In the genomic region with DNA sequence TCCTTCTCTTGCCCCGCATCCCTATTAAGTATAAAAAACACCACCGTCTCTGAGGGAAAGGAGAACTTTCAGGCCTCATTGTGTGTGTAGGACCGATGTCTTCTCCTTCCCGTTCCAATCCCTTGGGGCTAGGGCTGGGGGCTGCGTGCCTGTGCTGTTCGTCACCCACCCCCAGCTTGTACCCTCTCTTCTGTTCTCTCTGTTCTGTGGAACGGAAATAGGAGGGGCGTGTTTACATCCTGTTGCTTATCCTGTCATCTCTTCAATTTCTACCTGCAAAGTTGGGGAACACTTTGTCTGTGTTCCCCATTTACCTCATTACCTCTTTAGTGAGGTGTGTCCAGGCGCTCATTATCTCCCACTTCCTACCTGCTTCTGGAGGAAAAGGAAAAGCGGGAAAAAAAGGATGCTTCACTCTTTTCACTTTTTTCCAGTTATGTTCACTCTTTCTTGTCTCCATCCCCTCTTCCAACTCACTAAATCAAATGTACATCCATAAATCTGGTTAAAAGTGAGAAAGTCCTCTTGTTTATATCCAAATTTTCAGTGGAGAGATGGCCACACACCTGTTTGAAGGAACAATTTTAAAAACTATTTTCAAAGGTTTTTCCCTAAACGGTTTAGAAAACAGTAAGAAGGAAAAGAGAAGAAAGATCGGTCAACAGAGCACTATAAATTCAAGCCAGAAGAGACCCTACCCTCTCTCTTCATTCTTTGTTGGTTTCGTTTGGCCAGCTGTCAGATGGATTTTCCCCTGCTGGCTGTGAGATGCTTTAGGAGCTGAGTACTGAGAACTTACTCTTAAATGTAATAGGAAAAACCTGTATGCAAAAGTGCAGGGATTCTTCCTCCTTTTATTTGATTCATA, we compare ENCODE assay signal across 1 cellular context.
TF ChIP-seq lines count a peak whose summit lies in the region.

No MANE protein-coding gene starts in this region.

TF ChIP-seq in GM12878, 131 proteins besides CTCF, POLR2A, EP300 and RAD21:
- TF ChIP-seq SIN3A (IDR thresholded peaks at IDR 0.05; ENCODE audit: low read depth, low read length) (peak; percentile 7; the same call in 1 of the 2 replicates), DPF2 (IDR thresholded peaks at IDR 0.05) (0 out of 2 replicates have a peak, but pooled peaks have one; percentile 60), SIX5 (IDR thresholded peaks at IDR 0.05; ENCODE audit: low read depth, low read length, severe bottlenecking) (no peak), GABPA (IDR thresholded peaks at IDR 0.05; ENCODE audit: low read depth) (no peak), IKZF2 (IDR thresholded peaks at IDR 0.05) (peak; percentile 4 to 67; a peak in 3 of 4 replicates), HCFC1 (IDR thresholded peaks at IDR 0.05; ENCODE audit: low read length) (0 out of 2 replicates have a peak, but pooled peaks have one; percentile 25), TAF1 (IDR thresholded peaks at IDR 0.05; ENCODE audit: borderline replicate concordance, low read depth, low read length) (peak; percentile 83), ATF7 (IDR thresholded peaks at IDR 0.05; ENCODE audit: low read depth) (peak; percentile 7; the same call in 1 of the 2 replicates), FOXK2 (IDR thresholded peaks at IDR 0.05) (peak; percentile 78), SMAD5 (IDR thresholded peaks at IDR 0.05; ENCODE audit: low read depth) (peak; percentile 81), SMARCA5 (IDR thresholded peaks at IDR 0.05) (peak; percentile 31; the same call in 1 of the 2 replicates), TBL1XR1 (IDR thresholded peaks at IDR 0.05; ENCODE audit: low read depth, low read length) (no peak), RUNX3 (IDR thresholded peaks at IDR 0.05; ENCODE audit: low read length) (0 out of 2 replicates have a peak, but pooled peaks have one; percentile 21), PAX5 (IDR thresholded peaks at IDR 0.05; ENCODE audit: borderline replicate concordance, low read depth, low read length) (no peak), EED (IDR thresholded peaks at IDR 0.05; ENCODE audit: low read depth) (peak; percentile 69), CBFB (IDR thresholded peaks at IDR 0.05; ENCODE audit: low read depth) (no peak), NFIC (IDR thresholded peaks at IDR 0.05; ENCODE audit: low read depth, low read length) (peak; percentile 50; the same call in 1 of the 2 replicates), ETV6 (conservative IDR thresholded peaks at IDR 0.05 in 1 of 2, IDR thresholded peaks at IDR 0.05 in 1 of 2; ENCODE audit: borderline replicate concordance in 1 of 2, low read depth in 1 of 2) (peak in 1 of 2 experiments; percentile 58; a peak in 2 of 4 replicates), BACH1 (IDR thresholded peaks at IDR 0.05; ENCODE audit: borderline replicate concordance) (0 out of 2 replicates have a peak, but pooled peaks have one; percentile 20), POLR2AphosphoS5 (IDR thresholded peaks at IDR 0.05; ENCODE audit: low read length) (peak; percentile 80), MTA2 (IDR thresholded peaks at IDR 0.05; ENCODE audit: low read depth) (peak; percentile 35; the same call in 1 of the 2 replicates), BHLHE40 (IDR thresholded peaks at IDR 0.05; ENCODE audit: borderline replicate concordance in 1 of 2, low read depth in 2 of 2, low read length in 1 of 2) (peak in 1 of 2 experiments; percentile 13; a peak in 1 of 4 replicates), MEF2B (IDR thresholded peaks at IDR 0.05; ENCODE audit: partially characterized antibody, poor library complexity, severe bottlenecking) (peak; percentile 74)
- TF ChIP-seq, protein P1, sequence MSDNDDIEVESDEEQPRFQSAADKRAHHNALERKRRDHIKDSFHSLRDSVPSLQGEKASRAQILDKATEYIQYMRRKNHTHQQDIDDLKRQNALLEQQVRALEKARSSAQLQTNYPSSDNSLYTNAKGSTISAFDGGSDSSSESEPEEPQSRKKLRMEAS (IDR thresholded peaks at IDR 0.05; ENCODE audit: low read depth, low read length): no peak
- TF ChIP-seq, protein P2, sequence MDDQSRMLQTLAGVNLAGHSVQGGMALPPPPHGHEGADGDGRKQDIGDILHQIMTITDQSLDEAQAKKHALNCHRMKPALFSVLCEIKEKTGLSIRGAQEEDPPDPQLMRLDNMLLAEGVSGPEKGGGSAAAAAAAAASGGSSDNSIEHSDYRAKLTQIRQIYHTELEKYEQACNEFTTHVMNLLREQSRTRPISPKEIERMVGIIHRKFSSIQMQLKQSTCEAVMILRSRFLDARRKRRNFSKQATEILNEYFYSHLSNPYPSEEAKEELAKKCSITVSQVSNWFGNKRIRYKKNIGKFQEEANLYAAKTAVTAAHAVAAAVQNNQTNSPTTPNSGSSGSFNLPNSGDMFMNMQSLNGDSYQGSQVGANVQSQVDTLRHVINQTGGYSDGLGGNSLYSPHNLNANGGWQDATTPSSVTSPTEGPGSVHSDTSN (IDR thresholded peaks at IDR 0.05; ENCODE audit: insufficient replicate concordance, low read depth, low read length): no peak
- TF ChIP-seq, protein P3, sequence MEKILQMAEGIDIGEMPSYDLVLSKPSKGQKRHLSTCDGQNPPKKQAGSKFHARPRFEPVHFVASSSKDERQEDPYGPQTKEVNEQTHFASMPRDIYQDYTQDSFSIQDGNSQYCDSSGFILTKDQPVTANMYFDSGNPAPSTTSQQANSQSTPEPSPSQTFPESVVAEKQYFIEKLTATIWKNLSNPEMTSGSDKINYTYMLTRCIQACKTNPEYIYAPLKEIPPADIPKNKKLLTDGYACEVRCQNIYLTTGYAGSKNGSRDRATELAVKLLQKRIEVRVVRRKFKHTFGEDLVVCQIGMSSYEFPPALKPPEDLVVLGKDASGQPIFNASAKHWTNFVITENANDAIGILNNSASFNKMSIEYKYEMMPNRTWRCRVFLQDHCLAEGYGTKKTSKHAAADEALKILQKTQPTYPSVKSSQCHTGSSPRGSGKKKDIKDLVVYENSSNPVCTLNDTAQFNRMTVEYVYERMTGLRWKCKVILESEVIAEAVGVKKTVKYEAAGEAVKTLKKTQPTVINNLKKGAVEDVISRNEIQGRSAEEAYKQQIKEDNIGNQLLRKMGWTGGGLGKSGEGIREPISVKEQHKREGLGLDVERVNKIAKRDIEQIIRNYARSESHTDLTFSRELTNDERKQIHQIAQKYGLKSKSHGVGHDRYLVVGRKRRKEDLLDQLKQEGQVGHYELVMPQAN (conservative IDR thresholded peaks at IDR 0.05): peak; percentile 53; the same call in 1 of the 2 replicates
- TF ChIP-seq, protein P4, sequence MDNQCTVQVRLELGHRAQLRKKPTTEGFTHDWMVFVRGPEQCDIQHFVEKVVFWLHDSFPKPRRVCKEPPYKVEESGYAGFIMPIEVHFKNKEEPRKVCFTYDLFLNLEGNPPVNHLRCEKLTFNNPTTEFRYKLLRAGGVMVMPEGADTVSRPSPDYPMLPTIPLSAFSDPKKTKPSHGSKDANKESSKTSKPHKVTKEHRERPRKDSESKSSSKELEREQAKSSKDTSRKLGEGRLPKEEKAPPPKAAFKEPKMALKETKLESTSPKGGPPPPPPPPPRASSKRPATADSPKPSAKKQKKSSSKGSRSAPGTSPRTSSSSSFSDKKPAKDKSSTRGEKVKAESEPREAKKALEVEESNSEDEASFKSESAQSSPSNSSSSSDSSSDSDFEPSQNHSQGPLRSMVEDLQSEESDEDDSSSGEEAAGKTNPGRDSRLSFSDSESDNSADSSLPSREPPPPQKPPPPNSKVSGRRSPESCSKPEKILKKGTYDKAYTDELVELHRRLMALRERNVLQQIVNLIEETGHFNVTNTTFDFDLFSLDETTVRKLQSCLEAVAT (IDR thresholded peaks at IDR 0.05): 0 out of 2 replicates have a peak, but pooled peaks have one; percentile 44
- TF ChIP-seq, protein P5, sequence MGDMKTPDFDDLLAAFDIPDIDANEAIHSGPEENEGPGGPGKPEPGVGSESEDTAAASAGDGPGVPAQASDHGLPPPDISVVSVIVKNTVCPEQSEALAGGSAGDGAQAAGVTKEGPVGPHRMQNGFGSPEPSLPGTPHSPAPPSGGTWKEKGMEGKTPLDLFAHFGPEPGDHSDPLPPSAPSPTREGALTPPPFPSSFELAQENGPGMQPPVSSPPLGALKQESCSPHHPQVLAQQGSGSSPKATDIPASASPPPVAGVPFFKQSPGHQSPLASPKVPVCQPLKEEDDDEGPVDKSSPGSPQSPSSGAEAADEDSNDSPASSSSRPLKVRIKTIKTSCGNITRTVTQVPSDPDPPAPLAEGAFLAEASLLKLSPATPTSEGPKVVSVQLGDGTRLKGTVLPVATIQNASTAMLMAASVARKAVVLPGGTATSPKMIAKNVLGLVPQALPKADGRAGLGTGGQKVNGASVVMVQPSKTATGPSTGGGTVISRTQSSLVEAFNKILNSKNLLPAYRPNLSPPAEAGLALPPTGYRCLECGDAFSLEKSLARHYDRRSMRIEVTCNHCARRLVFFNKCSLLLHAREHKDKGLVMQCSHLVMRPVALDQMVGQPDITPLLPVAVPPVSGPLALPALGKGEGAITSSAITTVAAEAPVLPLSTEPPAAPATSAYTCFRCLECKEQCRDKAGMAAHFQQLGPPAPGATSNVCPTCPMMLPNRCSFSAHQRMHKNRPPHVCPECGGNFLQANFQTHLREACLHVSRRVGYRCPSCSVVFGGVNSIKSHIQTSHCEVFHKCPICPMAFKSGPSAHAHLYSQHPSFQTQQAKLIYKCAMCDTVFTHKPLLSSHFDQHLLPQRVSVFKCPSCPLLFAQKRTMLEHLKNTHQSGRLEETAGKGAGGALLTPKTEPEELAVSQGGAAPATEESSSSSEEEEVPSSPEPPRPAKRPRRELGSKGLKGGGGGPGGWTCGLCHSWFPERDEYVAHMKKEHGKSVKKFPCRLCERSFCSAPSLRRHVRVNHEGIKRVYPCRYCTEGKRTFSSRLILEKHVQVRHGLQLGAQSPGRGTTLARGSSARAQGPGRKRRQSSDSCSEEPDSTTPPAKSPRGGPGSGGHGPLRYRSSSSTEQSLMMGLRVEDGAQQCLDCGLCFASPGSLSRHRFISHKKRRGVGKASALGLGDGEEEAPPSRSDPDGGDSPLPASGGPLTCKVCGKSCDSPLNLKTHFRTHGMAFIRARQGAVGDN (IDR thresholded peaks at IDR 0.05): peak; percentile 9
- TF ChIP-seq, protein P6, sequence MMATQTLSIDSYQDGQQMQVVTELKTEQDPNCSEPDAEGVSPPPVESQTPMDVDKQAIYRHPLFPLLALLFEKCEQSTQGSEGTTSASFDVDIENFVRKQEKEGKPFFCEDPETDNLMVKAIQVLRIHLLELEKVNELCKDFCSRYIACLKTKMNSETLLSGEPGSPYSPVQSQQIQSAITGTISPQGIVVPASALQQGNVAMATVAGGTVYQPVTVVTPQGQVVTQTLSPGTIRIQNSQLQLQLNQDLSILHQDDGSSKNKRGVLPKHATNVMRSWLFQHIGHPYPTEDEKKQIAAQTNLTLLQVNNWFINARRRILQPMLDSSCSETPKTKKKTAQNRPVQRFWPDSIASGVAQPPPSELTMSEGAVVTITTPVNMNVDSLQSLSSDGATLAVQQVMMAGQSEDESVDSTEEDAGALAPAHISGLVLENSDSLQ (IDR thresholded peaks at IDR 0.05): 0 out of 2 replicates have a peak, but pooled peaks have one; percentile 4
- TF ChIP-seq, protein P7, sequence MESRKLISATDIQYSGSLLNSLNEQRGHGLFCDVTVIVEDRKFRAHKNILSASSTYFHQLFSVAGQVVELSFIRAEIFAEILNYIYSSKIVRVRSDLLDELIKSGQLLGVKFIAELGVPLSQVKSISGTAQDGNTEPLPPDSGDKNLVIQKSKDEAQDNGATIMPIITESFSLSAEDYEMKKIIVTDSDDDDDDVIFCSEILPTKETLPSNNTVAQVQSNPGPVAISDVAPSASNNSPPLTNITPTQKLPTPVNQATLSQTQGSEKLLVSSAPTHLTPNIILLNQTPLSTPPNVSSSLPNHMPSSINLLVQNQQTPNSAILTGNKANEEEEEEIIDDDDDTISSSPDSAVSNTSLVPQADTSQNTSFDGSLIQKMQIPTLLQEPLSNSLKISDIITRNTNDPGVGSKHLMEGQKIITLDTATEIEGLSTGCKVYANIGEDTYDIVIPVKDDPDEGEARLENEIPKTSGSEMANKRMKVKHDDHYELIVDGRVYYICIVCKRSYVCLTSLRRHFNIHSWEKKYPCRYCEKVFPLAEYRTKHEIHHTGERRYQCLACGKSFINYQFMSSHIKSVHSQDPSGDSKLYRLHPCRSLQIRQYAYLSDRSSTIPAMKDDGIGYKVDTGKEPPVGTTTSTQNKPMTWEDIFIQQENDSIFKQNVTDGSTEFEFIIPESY (IDR thresholded peaks at IDR 0.05): no peak
